24 cellular contexts compared by ENCODE assay signal in the genomic region with DNA sequence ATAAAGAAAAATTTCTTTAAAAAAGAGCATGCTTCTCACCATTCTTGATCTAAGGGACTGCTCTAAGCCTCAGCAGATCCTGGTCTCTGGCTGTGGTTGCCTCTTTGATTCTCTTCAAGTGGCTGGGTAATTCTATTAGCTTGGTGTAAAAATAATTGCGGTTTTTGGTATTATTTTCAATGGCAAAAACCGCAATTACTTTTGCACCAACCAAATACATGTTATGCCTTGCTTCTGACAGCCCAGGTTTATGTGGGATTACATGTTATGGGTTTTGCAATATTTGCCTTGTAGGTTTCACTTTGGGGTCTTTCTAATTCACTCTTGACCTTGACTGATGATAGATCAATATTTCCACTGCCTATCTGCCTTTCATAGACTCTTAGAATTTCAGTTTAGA. TPM values are rescaled to one million over a fixed set of nuclear protein-coding genes. Genes with fewer than 3 reads are reported as not detected.
DNase-seq lines count a peak whose midpoint lies in the region; ATAC-seq, FAIRE-seq and TF ChIP-seq lines count a peak whose summit lies in the region.
"Had no signal": no experiment of that assay in that cellular context is flagged by ENCODE, and none has a peak within 500 bp of the region (broad histone marks: within the 10 kb centered on the region; RNA-seq: fewer than 3 reads in every experiment).

No MANE protein-coding gene starts in this region.

- H3K4me1 ChIP-seq in GM12878 (ENCODE audit: control insufficient read depth, insufficient read depth, low read length) (no peaks in the 10 kb centered on the region), esophagus muscularis mucosa (peaks cover 0 to 23% (median 16%) of the 10 kb centered on the region in 4 donors)
- H3K4me1 ChIP-seq: BE2C, BLaER1 had no signal

- TF ChIP-seq POLR2A in GM12878 (IDR thresholded peaks at IDR 0.05; ENCODE audit: low read depth, low read length) (no peak), esophagus muscularis mucosa (IDR thresholded peaks at IDR 0.05; ENCODE audit: low read depth) (no peak)

- POLR2A ChIA-PET in HEK293T (lab: Yijun Ruan, JAX), result interaction anchor here (1.2 kb wide), 1 partner anchor 18 kb away, joined by 5 read pairs; no protein-coding TSS in a partner anchor
- POLR2A ChIA-PET in GM12878 (lab: Charles Lee), result interaction anchor here (1.2 kb wide), 1 partner anchor 20 kb away, joined by 3 read pairs; the partner anchor contains the start of gene CREB5

- H3K27ac ChIP-seq in GM12878 (ENCODE audit: control insufficient read depth, insufficient read depth) (no peak overlapping the region), esophagus muscularis mucosa (replicated peaks in 1 of 4) (no peak overlapping the region)
- H3K27ac ChIP-seq: BLaER1 had no signal

- RAD21 ChIA-PET in GM12878 (lab: Charles Lee; ENCODE audit: unreplicated experiment), result interaction anchor here (0.5 to 2.4 kb wide), 2 partner anchors 8 to 362 kb away, joined by 3 to 6 read pairs; no protein-coding TSS in a partner anchor

- no peak overlapping the region for H2AFZ ChIP-seq in GM12878 (ENCODE audit: control insufficient read depth, low read depth, low read length)

- no peak for ATAC-seq in GM12878

- no peak for FAIRE-seq in GM12878 (lab: Jason Lieb, UNC)
- FAIRE-seq: A204.1, GM12891, GM19239 had no signal

- no peaks in the 10 kb centered on the region for H4K20me1 ChIP-seq in GM12878 (ENCODE audit: control insufficient read depth, insufficient read depth)
- H4K20me1 ChIP-seq: BLaER1 had no signal

- no peak for TF ChIP-seq RAD21 in GM12878 (IDR thresholded peaks at IDR 0.05; ENCODE audit: insufficient read depth, low read depth, low read length)

- CTCF ChIA-PET in HEK293T (lab: Yijun Ruan, JAX) (no interaction called here), GM12878 (lab: Yijun Ruan, JAX) (interaction anchor here (0.7 to 3.3 kb wide), 8 partner anchors 14 to 466 kb away, joined by 3 to 18 read pairs (median 3); no protein-coding TSS in a partner anchor)

- no peak overlapping the region for H3K4me2 ChIP-seq in GM12878 (ENCODE audit: control insufficient read depth, insufficient read depth)
- H3K4me2 ChIP-seq: BLaER1 had no signal

- no TSS peak for BruUV-seq in GM12878 (replicated peaks; lab: Mats Ljungman, UMichigan)

- no peak for TF ChIP-seq CTCF in GM12878 (IDR thresholded peaks at IDR 0.05 in 2 of 3, conservative IDR thresholded peaks at IDR 0.05 in 1 of 3; ENCODE audit: control insufficient read depth in 2 of 3, extremely low read depth in 1 of 3, insufficient read depth in 1 of 3, low read depth in 3 of 3, low read length in 3 of 3)
- no peak for TF ChIP-seq CTCF in esophagus muscularis mucosa (IDR thresholded peaks at IDR 0.05)

- no peak overlapping the region for H3K9ac ChIP-seq in GM12878 (ENCODE audit: control insufficient read depth, insufficient read depth, low read length)
- H3K9ac ChIP-seq: BLaER1 had no signal

- H3K36me3 ChIP-seq in GM12878 (ENCODE audit: control insufficient read depth in 2 of 2, insufficient read depth in 2 of 2, low read length in 1 of 2) (no peaks in the 10 kb centered on the region), esophagus muscularis mucosa (no peaks in the 10 kb centered on the region)
- H3K36me3 ChIP-seq: BE2C, BLaER1 had no signal

- TF ChIP-seq EP300 in GM12878 (IDR thresholded peaks at IDR 0.05; ENCODE audit: borderline replicate concordance in 1 of 2, control insufficient read depth in 1 of 2, low read depth in 2 of 2, low read length in 2 of 2), result no peak
- TF ChIP-seq EP300 in esophagus muscularis mucosa (IDR thresholded peaks at IDR 0.05), result no peak

- H3K9me3 ChIP-seq in GM12878 (replicated peaks; ENCODE audit: control insufficient read depth, insufficient read depth, low read length), result no peaks in the 10 kb centered on the region
- H3K9me3 ChIP-seq in esophagus muscularis mucosa, result no peaks in the 10 kb centered on the region
- H3K9me3 ChIP-seq: BE2C had no signal

- H3K4me3 ChIP-seq in GM12878 (no peak overlapping the region), esophagus muscularis mucosa (no peak overlapping the region)
- H3K4me3 ChIP-seq: BLaER1 had no signal

- H3K27me3 ChIP-seq in GM12878 (replicated peaks in 1 of 2; ENCODE audit: control insufficient read depth in 2 of 2, insufficient read depth in 2 of 2, low read length in 1 of 2), result 0 out of 4 replicates have a peak, but pooled peaks cover 0 to 3% of the 10 kb centered on the region in 2 experiments
- H3K27me3 ChIP-seq in esophagus muscularis mucosa, result no peaks in the 10 kb centered on the region
- H3K27me3 ChIP-seq: BLaER1 had no signal

- 43% methylated on average over 2 of the region's 2 CpGs for WGBS in GM12878 (ENCODE audit: insufficient coverage, insufficient replicate concordance, low lambda C conversion rate, missing lambda C conversion rate)
- 91% methylated on average over 2 of the region's 2 CpGs for WGBS in esophagus muscularis mucosa

- SMC1A ChIA-PET in GM12878 (lab: Charles Lee; ENCODE audit: uncharacterized antibody, unreplicated experiment), result interaction anchor here (0.7 to 2.4 kb wide), 8 partner anchors 13 to 341 kb away, joined by 3 to 5 read pairs (median 3); no protein-coding TSS in a partner anchor

- DNase-seq in HEK293T (ENCODE audit: extremely low spot score), result no peak
- DNase-seq in GM12878 (ENCODE audit: low read depth, low spot score), result no peak
- DNase-seq in esophagus muscularis mucosa (ENCODE audit: extremely low spot score), result peak; percentile 17
- DNase-seq in NCI-H2196 treated with DMSO at 0.1 percent for 48 hours (lab: John Stamatoyannopoulos, UW; ENCODE audit: unreplicated experiment), result no peak
- DNase-seq in inferior parietal cortex (ENCODE audit: extremely low spot score), result no peak
- DNase-seq: 8988T; ACHN; BE2C; C1 segment of cervical spinal cord; CD4-positive, alpha-beta memory T cell; CD4-positive, CD25-positive, alpha-beta regulatory T cell; CD8-positive, alpha-beta memory T cell; COR-L47; DMS 273 treated with DMSO at 0.1 percent for 48 hours; DMS153; DMS53; DMS79; DND-41; EL; GDM1 had no signal

- H3K79me2 ChIP-seq in GM12878 (ENCODE audit: control insufficient read depth, insufficient read depth, low read length), result no peaks in the 10 kb centered on the region

- intact Hi-C loops in GM12878 (cut with micrococcal nuclease; ENCODE audit: unreplicated experiment) (no loop called here), esophagus muscularis mucosa (cut with DNase I) (loop anchor here (10.0 kb wide), 1 partner anchor 153 kb away; no protein-coding TSS in a partner anchor)

- in situ Hi-C loops in GM12878 (cut with MboI), result loop anchor here (10.0 kb wide), 1 partner anchor 233 kb away; no protein-coding TSS in a partner anchor

TF ChIP-seq in HEK293T, 16 proteins besides CTCF, POLR2A, EP300 and RAD21:
- TF ChIP-seq FOXM1 (IDR thresholded peaks at IDR 0.05; ENCODE audit: borderline replicate concordance) (no peak), ELF4 (IDR thresholded peaks at IDR 0.05) (peak; percentile 40; the same call in 1 of the 2 replicates)

TF ChIP-seq in GM12878, 131 proteins besides CTCF, POLR2A, EP300 and RAD21 (continues in another document):
- TF ChIP-seq SIX5 (IDR thresholded peaks at IDR 0.05; ENCODE audit: low read depth, low read length, severe bottlenecking), result no peak
- TF ChIP-seq SMAD5 (IDR thresholded peaks at IDR 0.05; ENCODE audit: low read depth), result no peak
- TF ChIP-seq GABPA (IDR thresholded peaks at IDR 0.05; ENCODE audit: low read depth), result no peak
- TF ChIP-seq, protein P1, sequence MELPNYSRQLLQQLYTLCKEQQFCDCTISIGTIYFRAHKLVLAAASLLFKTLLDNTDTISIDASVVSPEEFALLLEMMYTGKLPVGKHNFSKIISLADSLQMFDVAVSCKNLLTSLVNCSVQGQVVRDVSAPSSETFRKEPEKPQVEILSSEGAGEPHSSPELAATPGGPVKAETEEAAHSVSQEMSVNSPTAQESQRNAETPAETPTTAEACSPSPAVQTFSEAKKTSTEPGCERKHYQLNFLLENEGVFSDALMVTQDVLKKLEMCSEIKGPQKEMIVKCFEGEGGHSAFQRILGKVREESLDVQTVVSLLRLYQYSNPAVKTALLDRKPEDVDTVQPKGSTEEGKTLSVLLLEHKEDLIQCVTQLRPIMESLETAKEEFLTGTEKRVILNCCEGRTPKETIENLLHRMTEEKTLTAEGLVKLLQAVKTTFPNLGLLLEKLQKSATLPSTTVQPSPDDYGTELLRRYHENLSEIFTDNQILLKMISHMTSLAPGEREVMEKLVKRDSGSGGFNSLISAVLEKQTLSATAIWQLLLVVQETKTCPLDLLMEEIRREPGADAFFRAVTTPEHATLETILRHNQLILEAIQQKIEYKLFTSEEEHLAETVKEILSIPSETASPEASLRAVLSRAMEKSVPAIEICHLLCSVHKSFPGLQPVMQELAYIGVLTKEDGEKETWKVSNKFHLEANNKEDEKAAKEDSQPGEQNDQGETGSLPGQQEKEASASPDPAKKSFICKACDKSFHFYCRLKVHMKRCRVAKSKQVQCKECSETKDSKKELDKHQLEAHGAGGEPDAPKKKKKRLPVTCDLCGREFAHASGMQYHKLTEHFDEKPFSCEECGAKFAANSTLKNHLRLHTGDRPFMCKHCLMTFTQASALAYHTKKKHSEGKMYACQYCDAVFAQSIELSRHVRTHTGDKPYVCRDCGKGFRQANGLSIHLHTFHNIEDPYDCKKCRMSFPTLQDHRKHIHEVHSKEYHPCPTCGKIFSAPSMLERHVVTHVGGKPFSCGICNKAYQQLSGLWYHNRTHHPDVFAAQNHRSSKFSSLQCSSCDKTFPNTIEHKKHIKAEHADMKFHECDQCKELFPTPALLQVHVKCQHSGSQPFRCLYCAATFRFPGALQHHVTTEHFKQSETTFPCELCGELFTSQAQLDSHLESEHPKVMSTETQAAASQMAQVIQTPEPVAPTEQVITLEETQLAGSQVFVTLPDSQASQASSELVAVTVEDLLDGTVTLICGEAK (IDR thresholded peaks at IDR 0.05; ENCODE audit: borderline replicate concordance), result peak; percentile 33; the same call in 1 of the 2 replicates

RNA-seq across cellular contexts. Expression of gene CREB5, which starts 20.0 kb away (rescaled TPM):
- total RNA-seq in GM12878 (2013; cell fraction: nucleolus; rRNA removed), result 709 and 724 TPM in 2 replicates
- total RNA-seq in GM12878 (2014; rRNA removed), result 74.1 and 75.6 TPM in 2 replicates
- 50.0 and 61.2 TPM in 2 replicates for total RNA-seq in GM12878 (2014; rRNA removed; fragmentation: Illumina TruSeq; extraction: Trizol)
- total RNA-seq in GM12878 (2021), result 65.7 and 66.8 TPM in 2 replicates
- polyA plus RNA-seq in GM12878 (2011; ENCODE audit: low read depth), result 6.7 TPM
- 42.0 and 60.2 TPM in 2 replicates for polyA plus RNA-seq in GM12878 (2011; rRNA removed)
- 54.0 and 54.3 TPM in 2 replicates for polyA plus RNA-seq in GM12878 (2011; cell fraction: cytosol; rRNA removed)
- polyA plus RNA-seq in GM12878 (2011; cell fraction: nucleus; rRNA removed), result 268 and 302 TPM in 2 replicates
- polyA plus RNA-seq in GM12878 (2012), result 8.8 and 12.5 TPM in 2 replicates
- 50.9 and 64.8 TPM in 2 replicates for polyA plus RNA-seq in GM12878 (2014; fragmentation: Illumina TruSeq; extraction: Trizol)
- 10 to 100 TPM; 12.9 to 29.2 TPM for polyA plus RNA-seq in GM12878 (2014; fragmentation: Nextera tagmentation; extraction: Ambion mirVana)
- 46.9 and 55.0 TPM in 2 replicates for polyA plus RNA-seq in GM12878 (2014; rRNA removed)
- 10 to 100 TPM; 50.6 to 57.0 TPM for polyA plus RNA-seq in GM12878 (2016; fragmentation: Nextera tagmentation; extraction: Ambion mirVana)
- 136 and 141 TPM in 2 replicates for polyA minus RNA-seq in GM12878 (2011; rRNA and poly(A)+ RNA removed)
- 24.7 TPM in 2 replicates for polyA minus RNA-seq in GM12878 (2011; cell fraction: cytosol; rRNA and poly(A)+ RNA removed)
- polyA minus RNA-seq in GM12878 (2011; cell fraction: nucleus; rRNA and poly(A)+ RNA removed), result 193 and 361 TPM in 2 replicates
- total RNA-seq in esophagus muscularis mucosa, result 10 to 100 TPM in 2 of 4 donors, 1 to 10 TPM in 2; 6.6 to 18.6 (median 12.6) TPM
- total RNA-seq: CD4-positive, alpha-beta memory T cell; CD8-positive, alpha-beta memory T cell had no signal
- polyA plus RNA-seq: CD4-positive, alpha-beta memory T cell; CD4-positive, CD25-positive, alpha-beta regulatory T cell; CD8-positive, alpha-beta memory T cell had no signal
